ENCODE assay signal across 13 cellular contexts in the genomic region with DNA sequence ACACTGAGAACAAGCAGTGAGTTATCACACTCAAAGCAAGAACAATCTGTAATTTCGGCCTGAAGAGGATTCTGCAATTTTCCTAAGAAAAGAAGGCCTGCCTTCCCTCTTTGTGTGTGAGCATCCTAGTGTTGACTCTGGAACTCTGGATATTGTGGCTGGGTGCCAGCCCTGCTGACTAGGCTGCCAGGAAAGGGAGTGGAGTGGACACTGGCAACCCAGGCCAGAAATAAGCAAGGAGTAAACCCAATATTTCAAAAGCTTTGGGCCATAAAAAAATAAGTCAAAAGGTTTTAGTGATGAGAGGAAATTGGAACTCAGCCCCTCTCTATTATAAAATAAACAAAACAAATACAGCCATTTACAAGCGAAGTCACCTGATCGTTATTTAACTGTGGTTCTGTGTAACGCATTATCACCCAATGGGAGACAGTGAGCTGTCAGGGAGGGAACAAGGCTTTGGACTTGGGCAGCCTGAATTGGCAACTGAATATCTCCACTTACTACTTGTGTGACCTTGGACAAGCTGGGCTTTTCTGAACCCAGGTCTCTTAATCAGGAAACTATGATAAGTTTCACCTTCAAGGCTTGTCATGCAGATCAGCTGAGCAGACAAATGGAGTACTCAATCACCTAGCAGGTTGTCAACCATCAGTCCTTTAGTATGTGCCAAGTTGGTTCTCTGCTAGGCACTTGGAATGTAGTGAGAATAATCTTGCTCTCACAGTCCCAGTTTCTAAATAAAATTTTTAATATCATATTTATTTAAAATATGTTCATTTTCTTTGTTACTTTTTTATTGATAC.
DNase-seq lines count a peak whose midpoint lies in the region; ATAC-seq and TF ChIP-seq lines count a peak whose summit lies in the region.
"Had no signal": no experiment of that assay in that cellular context is flagged by ENCODE, and none has a peak within 500 bp of the region (broad histone marks: within the 10 kb centered on the region; RNA-seq: fewer than 3 reads in every experiment).

No MANE protein-coding gene starts in this region.

- H3K9ac ChIP-seq in rectal smooth muscle tissue (ENCODE audit: low read length) = no peak overlapping the region

- peak overlapping the region; percentile 17; the same call in 1 of the 2 replicates for H3K27ac ChIP-seq in C4-2B
- peak overlapping the region; percentile 18 for H3K27ac ChIP-seq in cardiac muscle cell
- H3K27ac ChIP-seq in rectal smooth muscle tissue (ENCODE audit: low read depth, low read length) = peak overlapping the region; percentile 67
- H3K27ac ChIP-seq: left lung had no signal

- H3K4me3 ChIP-seq in cardiac muscle cell = no peak overlapping the region
- H3K4me3 ChIP-seq in rectal smooth muscle tissue (ENCODE audit: low read length) = no peak overlapping the region
- H3K4me3 ChIP-seq: left lung had no signal

- peaks cover 13% of the 10 kb centered on the region for H3K4me1 ChIP-seq in cardiac muscle cell (ENCODE audit: low read depth)
- peaks cover 2% of the 10 kb centered on the region for H3K4me1 ChIP-seq in rectal smooth muscle tissue (ENCODE audit: control insufficient read depth, insufficient read depth, low read length)
- H3K4me1 ChIP-seq: left lung had no signal

- H3K9me3 Mint-ChIP-seq in effector memory CD8-positive, alpha-beta T cell = peaks cover 17 to 26% of the 10 kb centered on the region in 2 donors

- H3K9me3 ChIP-seq in cardiac muscle cell (ENCODE audit: low read depth) = no peaks in the 10 kb centered on the region

- TF ChIP-seq CTCF in C4-2B (conservative IDR thresholded peaks at IDR 0.05) = no peak
- no peak for TF ChIP-seq CTCF in cardiac muscle cell (IDR thresholded peaks at IDR 0.05; ENCODE audit: low read depth, low read length)

- no peaks in the 10 kb centered on the region for H3K27me3 Mint-ChIP-seq in effector memory CD8-positive, alpha-beta T cell
- H3K27me3 Mint-ChIP-seq: activated naive CD8-positive, alpha-beta T cell treated with anti-CD3 and anti-CD28 coated beads, Interleukin-2, amount 50 U/mL, for 24 hours had no signal

- H3K4me3 Mint-ChIP-seq in effector memory CD8-positive, alpha-beta T cell = no peak overlapping the region
- H3K4me3 Mint-ChIP-seq: activated naive CD8-positive, alpha-beta T cell treated with anti-CD3 and anti-CD28 coated beads, Interleukin-2, amount 50 U/mL, for 24 hours; T-helper 1 cell treated with Interleukin-12 subunit alpha and Interleukin-12 subunit beta and Interleukin-4 antibody, amounts not matched to agents 30 μg/mL and 1 μg/mL, for 36 hours had no signal

- no peaks in the 10 kb centered on the region for H3K4me1 Mint-ChIP-seq in effector memory CD8-positive, alpha-beta T cell (ENCODE audit: low read depth in 2 of 2)
- H3K4me1 Mint-ChIP-seq: activated naive CD8-positive, alpha-beta T cell treated with anti-CD3 and anti-CD28 coated beads, Interleukin-2, amount 50 U/mL, for 24 hours had no signal

- H3K27ac Mint-ChIP-seq in effector memory CD8-positive, alpha-beta T cell = no peak overlapping the region
- H3K27ac Mint-ChIP-seq: activated naive CD8-positive, alpha-beta T cell treated with anti-CD3 and anti-CD28 coated beads, Interleukin-2, amount 50 U/mL, for 24 hours; T-helper 1 cell treated with Interleukin-12 subunit alpha and Interleukin-12 subunit beta and Interleukin-4 antibody, amounts not matched to agents 30 μg/mL and 1 μg/mL, for 36 hours had no signal

- ATAC-seq in effector memory CD8-positive, alpha-beta T cell (replicated peaks) = no peak
- ATAC-seq: activated naive CD8-positive, alpha-beta T cell treated with anti-CD3 and anti-CD28 coated beads, Interleukin-2, amount 50 U/mL, for 24 hours; left lung; Panc1 had no signal

- H3K27me3 ChIP-seq in cardiac muscle cell = no peaks in the 10 kb centered on the region
- no peaks in the 10 kb centered on the region for H3K27me3 ChIP-seq in rectal smooth muscle tissue (ENCODE audit: control insufficient read depth, insufficient read depth, low read length)
- H3K27me3 ChIP-seq: left lung had no signal

- no peaks in the 10 kb centered on the region for H3K36me3 Mint-ChIP-seq in effector memory CD8-positive, alpha-beta T cell (ENCODE audit: insufficient read depth)

- DNase-seq in NCI-H2196 treated with DMSO at 0.1 percent for 48 hours (lab: John Stamatoyannopoulos, UW; ENCODE audit: unreplicated experiment) = peak; percentile 2
- peak in 1 of 2 donors; percentile 49 for DNase-seq in cardiac muscle cell (ENCODE audit: low read depth in 1 of 2, low spot score in 1 of 2)
- no peak for DNase-seq in NCI-H446 treated with DMSO at 0.1 percent for 48 hours (lab: John Stamatoyannopoulos, UW)
- no peak for DNase-seq in activated CD4-positive, alpha-beta T cell treated with anti-CD3 and anti-CD28 coated beads, Interleukin-2, amount 50 U/mL, for 1 hour
- no peak for DNase-seq in effector memory CD8-positive, alpha-beta T cell
- no peak for DNase-seq in NCI-H2171 (lab: John Stamatoyannopoulos, UW)
- DNase-seq: activated naive CD8-positive, alpha-beta T cell treated with anti-CD3 and anti-CD28 coated beads, Interleukin-2, amount 50 U/mL, for 24 hours; left lung; small intestine had no signal

- no peaks in the 10 kb centered on the region for H3K36me3 ChIP-seq in cardiac muscle cell
- H3K36me3 ChIP-seq in rectal smooth muscle tissue (ENCODE audit: control insufficient read depth, insufficient read depth, low read length) = no peaks in the 10 kb centered on the region
- H3K36me3 ChIP-seq: left lung had no signal

Comparison
In these comparisons a context has a peak if more than half of its experiments do, and no peak if none do; other contexts are left out.
1. H3K27ac ChIP-seq: peak in every context shown above with its lines; median percentile 67 in rectal smooth muscle tissue; 18 in cardiac muscle cell; 17 in C4-2B.